Comparison of ENCODE assay signal across 8 cellular contexts in genomic region chr5:37222181-37222580, GRCh38.
"Had no signal": no experiment of that assay in that cellular context is flagged by ENCODE, and none has a peak within 500 bp of the region (broad histone marks: within the 10 kb centered on the region; RNA-seq: fewer than 3 reads in every experiment).

No MANE protein-coding gene starts in this region.

- H3K4me2 ChIP-seq: GM23338 had no signal

- FAIRE-seq: H1, HepG2 had no signal

- H3K9me3 ChIP-seq: HAP-1 had no signal

- H3K4me1 ChIP-seq: HAP-1 had no signal

- H2AFZ ChIP-seq: GM23338 had no signal

- H3K4me3 ChIP-seq: GM23338, HAP-1 had no signal

- ATAC-seq: GM23338, HCT116, HepG2 had no signal

- H3K27ac ChIP-seq: HL-60 had no signal

- DNase-seq: H7, KG1 had no signal
